In the genomic region with DNA sequence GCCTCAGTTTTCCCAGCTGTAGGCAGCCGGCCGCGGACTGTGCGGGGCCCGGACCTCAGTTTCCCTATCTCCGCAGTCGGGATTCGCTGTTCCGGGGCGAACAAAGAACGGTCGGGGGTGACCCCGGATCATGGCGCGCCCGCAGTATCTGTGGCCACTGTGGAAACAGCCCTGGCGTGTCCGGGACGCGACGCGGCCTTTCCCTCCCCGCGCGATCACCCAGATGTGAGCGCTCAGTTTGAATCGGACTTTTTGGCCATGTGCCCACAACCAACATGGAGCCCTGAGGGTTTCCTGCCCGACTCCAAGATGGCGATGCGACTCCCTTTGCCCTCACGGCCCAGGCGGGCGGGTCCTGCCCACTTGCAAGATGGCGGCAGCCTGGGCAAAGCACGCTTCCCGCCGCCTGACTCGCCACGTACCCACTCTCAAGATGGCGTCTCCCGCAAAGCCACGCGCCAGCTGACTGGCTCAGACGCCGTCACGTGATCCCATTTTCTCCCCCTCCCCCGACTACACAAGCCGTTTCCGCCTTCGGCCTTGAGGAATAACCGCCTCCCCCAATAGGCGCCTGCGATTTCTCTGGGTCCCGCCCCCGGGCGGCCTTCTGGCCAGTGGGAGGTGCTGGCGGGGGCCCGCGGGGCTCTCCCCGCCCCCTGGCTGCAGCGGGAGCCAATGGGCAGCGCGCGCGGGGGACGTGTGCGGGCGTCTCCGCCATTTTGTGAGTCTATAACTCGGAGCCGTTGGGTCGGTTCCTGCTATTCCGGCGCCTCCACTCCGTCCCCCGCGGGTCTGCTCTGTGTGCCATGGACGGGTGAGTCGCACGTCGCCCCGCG, we compare ENCODE assay signal across 8 cellular contexts. TPM values are rescaled to one million over a fixed set of nuclear protein-coding genes. Genes with fewer than 3 reads are reported as not detected.
A peak's percentile ranks its signal among the peaks of the same experiment; 100 is the strongest.
DNase-seq lines count a peak whose midpoint lies in the region; ATAC-seq and TF ChIP-seq lines count a peak whose summit lies in the region.

TSS of gene PTBP1 (plus strand) at position 761 of the 836 bp plus-strand sequence. CDS start at position 807, 46 bp downstream.

- POLR2A ChIA-PET in naive thymus-derived CD4-positive, alpha-beta T cell (lab: Charles Lee), result interaction anchor here (0.6 to 1.4 kb wide), 5 partner anchors 76 to 136 kb away, joined by 3 to 4 read pairs (median 3); no protein-coding TSS in a partner anchor

- peaks cover 10% of the 10 kb centered on the region for H4K20me1 ChIP-seq in fibroblast of lung (ENCODE audit: control insufficient read depth, extremely low read depth, insufficient read depth, low read length)

- H3K4me1 ChIP-seq in RWPE2 (ENCODE audit: insufficient read depth, poor library complexity, severe bottlenecking) (peaks cover 9% of the 10 kb centered on the region), fibroblast of lung (ENCODE audit: control insufficient read depth, extremely low read depth, insufficient read depth, low read length) (peaks cover 24% of the 10 kb centered on the region)
- H3K4me1 ChIP-seq in naive thymus-derived CD4-positive, alpha-beta T cell (ENCODE audit: control insufficient read depth in 2 of 2, insufficient read depth in 2 of 2, low read length in 2 of 2), result peaks cover 29 to 31% of the 10 kb centered on the region in 2 donors

- CTCF ChIA-PET in naive thymus-derived CD4-positive, alpha-beta T cell (lab: Charles Lee), result no interaction called here

- peaks cover 34% of the 10 kb centered on the region for H3K36me3 Mint-ChIP-seq in activated T-helper 2 cell treated with anti-CD3 and anti-CD28 coated beads, Interferon-gamma antibody, Interleukin-2, Interleukin-4, amounts not matched to agents 10 μg/mL and 5 μg/mL and 100 μg/mL, durations not matched to agents 14 hours and 24 hours and 36 hours (ENCODE audit: low read depth)
- H3K36me3 Mint-ChIP-seq in naive thymus-derived CD4-positive, alpha-beta T cell, result peaks cover 0 to 18% (median 0%) of the 10 kb centered on the region in 5 donors
- H3K36me3 Mint-ChIP-seq in stimulated activated naive B cell treated with anti-CD40 and anti-IgM and Interleukin-4, amounts not matched to agents 10 μg/mL and 1 μg/mL and 100 μg/mL, for 72 hours, result peaks cover 26 to 27% of the 10 kb centered on the region in 2 donors

- intact Hi-C loops in activated T-helper 2 cell treated with anti-CD3 and anti-CD28 coated beads, Interferon-gamma antibody, Interleukin-2, Interleukin-4, amounts not matched to agents 10 μg/mL and 5 μg/mL and 100 μg/mL, durations not matched to agents 14 hours and 24 hours and 36 hours (cut with micrococcal nuclease), result loop anchor here (1.0 to 5.0 kb wide), 6 partner anchors 117 to 226 kb away; partner anchors contain the start of genes KISS1R, POLRMT, RNF126 and RNU6-2
- intact Hi-C loops in naive thymus-derived CD4-positive, alpha-beta T cell (cut with micrococcal nuclease), result loop anchor here (1.0 to 10.0 kb wide), 20 partner anchors 26 to 855 kb away; partner anchors contain the start of genes BSG (in 2 of the 2), DAZAP1 (in 2 of the 2), POLRMT (in 2 of the 2) and RNF126 (in 2 of the 2)

- H3K4me3 ChIP-seq in RWPE2 (ENCODE audit: severe bottlenecking) (peak within 1 kb of the TSS; percentile 73), fibroblast of lung (replicated peaks in 1 of 4; ENCODE audit: control extremely low read depth in 1 of 4, insufficient read depth in 1 of 4, low read depth in 3 of 4, low read length in 4 of 4) (peak within 1 kb of the TSS; percentile 71 to 96 (median 88))
- H3K4me3 ChIP-seq in naive thymus-derived CD4-positive, alpha-beta T cell (ENCODE audit: low read length), result peak within 1 kb of the TSS; percentile 78

- peaks cover 20% of the 10 kb centered on the region for H3K4me1 Mint-ChIP-seq in activated T-helper 2 cell treated with anti-CD3 and anti-CD28 coated beads, Interferon-gamma antibody, Interleukin-2, Interleukin-4, amounts not matched to agents 10 μg/mL and 5 μg/mL and 100 μg/mL, durations not matched to agents 14 hours and 24 hours and 36 hours (ENCODE audit: low read depth)
- H3K4me1 Mint-ChIP-seq in naive thymus-derived CD4-positive, alpha-beta T cell, result peaks cover 26 to 36% (median 32%) of the 10 kb centered on the region in 7 donors
- peaks cover 22 to 39% of the 10 kb centered on the region in 2 donors for H3K4me1 Mint-ChIP-seq in stimulated activated naive B cell treated with anti-CD40 and anti-IgM and Interleukin-4, amounts not matched to agents 10 μg/mL and 1 μg/mL and 100 μg/mL, for 72 hours

- peak within 1 kb of the TSS; percentile 62 for H2AFZ ChIP-seq in fibroblast of lung (ENCODE audit: low read length)

- peaks cover 40% of the 10 kb centered on the region for H3K36me3 ChIP-seq in RWPE2 (ENCODE audit: low read depth)
- peaks cover 14% of the 10 kb centered on the region for H3K36me3 ChIP-seq in fibroblast of lung (ENCODE audit: control insufficient read depth, insufficient read depth, low read length)
- peaks cover 0 to 11% (median 0%) of the 10 kb centered on the region in 3 experiments for H3K36me3 ChIP-seq in naive thymus-derived CD4-positive, alpha-beta T cell (ENCODE audit: control insufficient read depth in 2 of 3, insufficient read depth in 3 of 3, low read length in 3 of 3)

- H3K4me3 Mint-ChIP-seq in activated T-helper 2 cell treated with anti-CD3 and anti-CD28 coated beads, Interferon-gamma antibody, Interleukin-2, Interleukin-4, amounts not matched to agents 10 μg/mL and 5 μg/mL and 100 μg/mL, durations not matched to agents 14 hours and 24 hours and 36 hours (ENCODE audit: low read depth), result peak within 1 kb of the TSS; percentile 91
- H3K4me3 Mint-ChIP-seq in naive thymus-derived CD4-positive, alpha-beta T cell, result peak within 1 kb of the TSS; percentile 86 to 97 (median 94)
- H3K4me3 Mint-ChIP-seq in stimulated activated naive B cell treated with anti-CD40 and anti-IgM and Interleukin-4, amounts not matched to agents 10 μg/mL and 1 μg/mL and 100 μg/mL, for 72 hours, result peak within 1 kb of the TSS; percentile 96 to 98

- peaks cover 41% of the 10 kb centered on the region for H3K79me2 ChIP-seq in fibroblast of lung (ENCODE audit: control insufficient read depth, insufficient read depth, low read length)

- ATAC-seq in RWPE2 (ENCODE audit: low read depth), result peak; percentile 78
- peak; percentile 91 for ATAC-seq in naive thymus-derived CD4-positive, alpha-beta T cell
- ATAC-seq in stimulated activated naive B cell treated with anti-CD40 and anti-IgM and Interleukin-4, amounts not matched to agents 10 μg/mL and 1 μg/mL and 100 μg/mL, for 72 hours (replicated peaks), result peak; percentile 85 to 88

- H3K27ac ChIP-seq in RWPE2 (ENCODE audit: poor library complexity, severe bottlenecking) (peak within 1 kb of the TSS; percentile 89), fibroblast of lung (ENCODE audit: insufficient read depth, low read length) (peak within 1 kb of the TSS; percentile 86)
- H3K27ac ChIP-seq in naive thymus-derived CD4-positive, alpha-beta T cell (ENCODE audit: low read depth, low read length), result peak within 1 kb of the TSS; percentile 78

- H3K9me3 Mint-ChIP-seq in activated T-helper 2 cell treated with anti-CD3 and anti-CD28 coated beads, Interferon-gamma antibody, Interleukin-2, Interleukin-4, amounts not matched to agents 10 μg/mL and 5 μg/mL and 100 μg/mL, durations not matched to agents 14 hours and 24 hours and 36 hours, result no peaks in the 10 kb centered on the region
- H3K9me3 Mint-ChIP-seq in naive thymus-derived CD4-positive, alpha-beta T cell, result peaks cover 0 to 4% (median 0%) of the 10 kb centered on the region in 11 donors
- no peaks in the 10 kb centered on the region for H3K9me3 Mint-ChIP-seq in stimulated activated naive B cell treated with anti-CD40 and anti-IgM and Interleukin-4, amounts not matched to agents 10 μg/mL and 1 μg/mL and 100 μg/mL, for 72 hours

- H3K27ac Mint-ChIP-seq in activated T-helper 2 cell treated with anti-CD3 and anti-CD28 coated beads, Interferon-gamma antibody, Interleukin-2, Interleukin-4, amounts not matched to agents 10 μg/mL and 5 μg/mL and 100 μg/mL, durations not matched to agents 14 hours and 24 hours and 36 hours, result peak within 1 kb of the TSS; percentile 93
- H3K27ac Mint-ChIP-seq in naive thymus-derived CD4-positive, alpha-beta T cell, result peak within 1 kb of the TSS; percentile 85 to 97 (median 92)
- H3K27ac Mint-ChIP-seq in stimulated activated naive B cell treated with anti-CD40 and anti-IgM and Interleukin-4, amounts not matched to agents 10 μg/mL and 1 μg/mL and 100 μg/mL, for 72 hours, result peak within 1 kb of the TSS; percentile 97

- DNase-seq in EH (ENCODE audit: low read depth) (peak; percentile 100), H4 (ENCODE audit: low spot score) (peak; percentile 100), LoVo (ENCODE audit: low spot score) (peak; percentile 100), RWPE2 (ENCODE audit: low spot score) (peak; percentile 99), fibroblast of lung (ENCODE audit: low read depth in 2 of 2) (peak; percentile 100)
- DNase-seq in activated T-helper 2 cell treated with anti-CD3 and anti-CD28 coated beads, Interferon-gamma antibody, Interleukin-2, Interleukin-4, amounts not matched to agents 10 μg/mL and 5 μg/mL and 100 μg/mL, durations not matched to agents 14 hours and 24 hours and 36 hours (ENCODE audit: low spot score), result peak; percentile 100
- peak; percentile 94 to 100 (median 100) for DNase-seq in naive thymus-derived CD4-positive, alpha-beta T cell
- peak; percentile 100 for DNase-seq in stimulated activated naive B cell treated with anti-CD40 and anti-IgM and Interleukin-4, amounts not matched to agents 10 μg/mL and 1 μg/mL and 100 μg/mL, for 72 hours

- H3K27me3 ChIP-seq in RWPE2 (ENCODE audit: insufficient read depth, poor library complexity, severe bottlenecking) (no peaks in the 10 kb centered on the region), fibroblast of lung (ENCODE audit: control insufficient read depth, insufficient read depth, low read length) (no peaks in the 10 kb centered on the region)
- H3K27me3 ChIP-seq in naive thymus-derived CD4-positive, alpha-beta T cell (ENCODE audit: control insufficient read depth in 2 of 2, insufficient read depth in 2 of 2, low read length in 2 of 2), result no peaks in the 10 kb centered on the region

- H3K27me3 Mint-ChIP-seq in activated T-helper 2 cell treated with anti-CD3 and anti-CD28 coated beads, Interferon-gamma antibody, Interleukin-2, Interleukin-4, amounts not matched to agents 10 μg/mL and 5 μg/mL and 100 μg/mL, durations not matched to agents 14 hours and 24 hours and 36 hours (ENCODE audit: low read depth), result no peaks in the 10 kb centered on the region
- H3K27me3 Mint-ChIP-seq in naive thymus-derived CD4-positive, alpha-beta T cell, result peaks cover 0 to 2% (median 0%) of the 10 kb centered on the region in 5 donors
- H3K27me3 Mint-ChIP-seq in stimulated activated naive B cell treated with anti-CD40 and anti-IgM and Interleukin-4, amounts not matched to agents 10 μg/mL and 1 μg/mL and 100 μg/mL, for 72 hours, result peaks cover 0 to 2% of the 10 kb centered on the region in 2 donors

- H3K4me2 ChIP-seq in fibroblast of lung (ENCODE audit: extremely low read depth, insufficient read depth, low read length), result peak within 1 kb of the TSS; percentile 90

- H3K9me3 ChIP-seq in RWPE2 (ENCODE audit: severe bottlenecking) (no peaks in the 10 kb centered on the region), fibroblast of lung (ENCODE audit: control insufficient read depth, insufficient read depth, low read depth, low read length) (no peaks in the 10 kb centered on the region)
- H3K9me3 ChIP-seq in naive thymus-derived CD4-positive, alpha-beta T cell (ENCODE audit: control insufficient read depth in 2 of 3, low read length in 3 of 3), result no peaks in the 10 kb centered on the region

- TF ChIP-seq CTCF in RWPE2 (IDR thresholded peaks at IDR 0.05; ENCODE audit: poor library complexity, severe bottlenecking), result no peak
- TF ChIP-seq CTCF in fibroblast of lung (conservative IDR thresholded peaks at IDR 0.05 in 1 of 2, IDR thresholded peaks at IDR 0.05 in 1 of 2; ENCODE audit: low read depth in 1 of 2, low read length in 2 of 2), result no peak

- peak within 1 kb of the TSS; percentile 79 for H3K9ac ChIP-seq in fibroblast of lung (ENCODE audit: insufficient read depth, low read length)

RNA-seq across cellular contexts. Expression of gene PTBP1, which starts in this region (rescaled TPM):
- 131 and 138 TPM in 2 replicates for total RNA-seq in H4 (2014; rRNA removed; shearing (Covaris generic))
- 735 and 739 TPM in 2 replicates for total RNA-seq in activated T-helper 2 cell treated with anti-CD3 and anti-CD28 coated beads, Interferon-gamma antibody, Interleukin-2, Interleukin-4, amounts not matched to agents 10 μg/mL and 5 μg/mL and 100 μg/mL, durations not matched to agents 14 hours and 24 hours and 36 hours
- 67.5 and 83.1 TPM in 2 replicates for total RNA-seq in fibroblast of lung
- 74.6 and 142 TPM in 2 replicates for polyA plus RNA-seq in fibroblast of lung
- 189 and 269 TPM in 2 replicates for polyA plus RNA-seq in fibroblast of lung (2012)
- 309 and 432 TPM in 2 replicates for polyA minus RNA-seq in fibroblast of lung (ENCODE audit: low replicate concordance)
- total RNA-seq in naive thymus-derived CD4-positive, alpha-beta T cell, result 100 to 1,000 TPM; 313 to 524 (median 326) TPM
- 100 to 1,000 TPM; 113 to 227 TPM for polyA plus RNA-seq in naive thymus-derived CD4-positive, alpha-beta T cell

Comparison
In these comparisons a context has a peak if more than half of its experiments do, and no peak if none do; other contexts are left out.
1. Peak in every context shown above with its lines: DNase-seq, ATAC-seq, H3K4me3 ChIP-seq and H3K27ac ChIP-seq.